In the genomic region with DNA sequence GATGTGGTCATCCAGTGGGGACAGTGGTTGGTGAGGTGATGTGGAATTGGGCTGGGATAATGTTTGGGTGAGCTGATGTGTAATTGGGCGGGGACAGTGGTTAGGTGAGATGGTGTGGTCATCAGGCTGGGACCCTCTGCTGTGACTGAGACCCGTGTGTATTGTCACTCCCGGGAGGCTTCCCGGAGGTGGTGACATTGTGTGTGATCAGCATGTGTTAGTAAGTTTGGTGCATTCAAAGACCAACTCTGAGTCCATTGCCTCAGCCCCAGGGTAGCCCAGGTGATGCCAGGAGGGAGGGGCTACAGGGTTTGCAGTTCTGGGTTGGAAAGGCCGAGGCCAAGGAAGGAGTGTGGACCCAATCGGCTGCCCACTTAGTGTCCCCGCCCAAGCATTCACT, we compare ENCODE assay signal across 25 cellular contexts.
"Had no signal": no experiment of that assay in that cellular context is flagged by ENCODE, and none has a peak within 500 bp of the region (broad histone marks: within the 10 kb centered on the region; RNA-seq: fewer than 3 reads in every experiment).

No MANE protein-coding gene starts in this region.

- H3K27me3 ChIP-seq: dorsolateral prefrontal cortex, right lobe of liver, transverse colon, upper lobe of right lung, uterus had no signal

- H3K9me3 ChIP-seq: pancreas, right lobe of liver, suprapubic skin, transverse colon, upper lobe of right lung, uterus had no signal

- DNase-seq: effector CD4-positive, alpha-beta T cell; hypothalamus; immature natural killer cell; islet precursor cell; mammary epithelial cell; mesendoderm; midbrain; naive thymus-derived CD8-positive, alpha-beta T cell; nephron progenitor cell; occipital lobe; pancreas; small intestine; stimulated activated CD4-positive, alpha-beta T cell treated with anti-CD3 and anti-CD28 coated beads, Interleukin-15, amount 100 ng/mL, for 24 hours; stimulated activated CD4-positive, alpha-beta T cell treated with anti-CD3 and anti-CD28 coated beads, Interleukin-2, amount 100 ng/mL, for 48 hours; stimulated activated naive CD4-positive, alpha-beta T cell; stimulated activated naive CD8-positive, alpha-beta T cell treated with anti-CD3 and anti-CD28 coated beads, Interleukin-15, amount 100 ng/mL, for 72 hours; transverse colon; upper lobe of right lung; uterus had no signal

- H3K4me3 ChIP-seq: dorsolateral prefrontal cortex, pancreas, right lobe of liver, suprapubic skin, transverse colon, upper lobe of right lung, uterus had no signal

- H3K36me3 ChIP-seq: pancreas, right lobe of liver, suprapubic skin, transverse colon, upper lobe of right lung, uterus had no signal

- H3K27ac ChIP-seq: dorsolateral prefrontal cortex, pancreas, right lobe of liver, suprapubic skin, transverse colon, upper lobe of right lung, uterus had no signal

- ATAC-seq: left lobe of liver; naive thymus-derived CD8-positive, alpha-beta T cell; pancreas; right lobe of liver; stimulated activated naive CD8-positive, alpha-beta T cell treated with anti-CD3 and anti-CD28 coated beads, Interleukin-15, amount 100 ng/mL, for 72 hours; upper lobe of right lung had no signal

- H3K4me1 ChIP-seq: pancreas, right lobe of liver, suprapubic skin, transverse colon, upper lobe of right lung, uterus had no signal

- FAIRE-seq: colon, frontal cortex, pancreas, small intestine had no signal
